Comparison of ENCODE assay signal across 8 cellular contexts in genomic region chr3:111667621-111668239, GRCh38. TPM values are rescaled to one million over a fixed set of nuclear protein-coding genes. Genes with fewer than 3 reads are reported as not detected.
A peak's percentile ranks its signal among the peaks of the same experiment; 100 is the strongest.
DNase-seq lines count a peak whose midpoint lies in the region; ATAC-seq and TF ChIP-seq lines count a peak whose summit lies in the region.

No MANE protein-coding gene starts in this region.

- H3K27ac Mint-ChIP-seq in T-cell (peak overlapping the region; percentile 85 to 92), natural killer cell (peak overlapping the region; percentile 89 to 97), chondrocyte (ENCODE audit: unreplicated experiment) (no peak overlapping the region)

- H3K36me3 Mint-ChIP-seq in T-cell (peaks cover 25% of the 10 kb centered on the region), natural killer cell (peaks cover 5% of the 10 kb centered on the region), chondrocyte (ENCODE audit: low read depth) (peaks cover 2% of the 10 kb centered on the region)

- H3K4me3 Mint-ChIP-seq in T-cell (peak overlapping the region; percentile 63 to 68 (median 64)), natural killer cell (peak overlapping the region; percentile 85), chondrocyte (ENCODE audit: unreplicated experiment) (no peak overlapping the region)

- POLR2A ChIA-PET in T-cell (lab: Charles Lee), result interaction anchor here in 1 of 2 donors (0.5 to 0.6 kb wide), 3 partner anchors 54 to 221 kb away, joined by 3 read pairs; no protein-coding TSS in a partner anchor

- H3K4me1 Mint-ChIP-seq in T-cell (peaks cover 57 to 63% (median 58%) of the 10 kb centered on the region in 3 donors), natural killer cell (peaks cover 51 to 56% of the 10 kb centered on the region in 2 donors), chondrocyte (ENCODE audit: low read depth) (peaks cover 28% of the 10 kb centered on the region)

- CTCF ChIA-PET in T-cell (lab: Charles Lee), result interaction anchor here (0.6 to 6.0 kb wide), 16 partner anchors 14 to 346 kb away, joined by 3 to 69 read pairs (median 7); partner anchors contain the start of genes ABHD10 (in 1 of the 2) and PHLDB2 (in 1 of the 2)

- DNase-seq in T-cell (peak; percentile 31 to 85 (median 72)), astrocyte of the spinal cord (ENCODE audit: low read depth, low spot score) (peak; percentile 22), natural killer cell (peak; percentile 46), chondrocyte (ENCODE audit: low spot score) (no peak), 8988T (no peak), NCI-H1436 treated with DMSO at 0.1 percent for 48 hours (lab: John Stamatoyannopoulos, UW) (no peak)

- no peak overlapping the region for H3K4me3 ChIP-seq in astrocyte of the spinal cord (ENCODE audit: low read depth, low read length)

- in situ Hi-C loops in astrocyte of the spinal cord (cut with HindIII; ENCODE audit: low sequenced_read_pairs), result no loop called here

- intact Hi-C loops in natural killer cell (cut with micrococcal nuclease), result loop anchor here (2.0 to 5.0 kb wide), 2 partner anchors 120 to 193 kb away; no protein-coding TSS in a partner anchor

- peaks cover 4 to 7% (median 5%) of the 10 kb centered on the region in 3 donors for H3K9me3 Mint-ChIP-seq in T-cell
- H3K9me3 Mint-ChIP-seq in natural killer cell, result peaks cover 2% of the 10 kb centered on the region in 2 donors
- H3K9me3 Mint-ChIP-seq in chondrocyte (ENCODE audit: low read depth), result peaks cover 3% of the 10 kb centered on the region

- ATAC-seq in GM19043 (IDR thresholded peaks at IDR 0.05; ENCODE audit: low read depth, unreplicated experiment) (peak; percentile 98), HG03066 (IDR thresholded peaks at IDR 0.05; ENCODE audit: low read depth, unreplicated experiment) (peak; percentile 98), T-cell (replicated peaks in 1 of 4) (peak; percentile 93 to 98 (median 98)), natural killer cell (peak; percentile 88 to 97 (median 94))

- TF ChIP-seq CTCF in astrocyte of the spinal cord (IDR thresholded peaks at IDR 0.05; ENCODE audit: low read depth, low read length) (no peak), natural killer cell (IDR thresholded peaks at IDR 0.05) (no peak), chondrocyte (IDR thresholded peaks at IDR 0.05) (no peak)

- no peaks in the 10 kb centered on the region for H3K27me3 Mint-ChIP-seq in T-cell
- no peaks in the 10 kb centered on the region for H3K27me3 Mint-ChIP-seq in natural killer cell (ENCODE audit: low read depth in 2 of 2)
- H3K27me3 Mint-ChIP-seq in chondrocyte (ENCODE audit: low read depth), result no peaks in the 10 kb centered on the region

RNA-seq across cellular contexts. Expression of gene PLCXD2, which starts 6.7 kb away (rescaled TPM):
- total RNA-seq in T-cell (10 to 100 TPM in 3 of 5 donors, 1 to 10 TPM in 2; 8.5 to 24.9 (median 10.5) TPM), natural killer cell (10 to 100 TPM; 31.6 to 37.5 (median 32.5) TPM), chondrocyte (1.0 to 1.9 TPM (median 1.0 TPM) in 3 replicates)

Comparison
In these comparisons a context has a peak if more than half of its experiments do, and no peak if none do; other contexts are left out.
1. DNase-seq: peak in T-cell (34 of 34), astrocyte of the spinal cord (single experiment) and natural killer cell (single experiment); none in chondrocyte (single experiment), 8988T (single experiment) and NCI-H1436 treated with DMSO at 0.1 percent for 48 hours (single experiment).
2. Peak in every context shown above with its lines, with median percentiles within 50 percentile points of each other: ATAC-seq.